12 cellular contexts compared by ENCODE assay signal in genomic region chr6:150898390-150899170, GRCh38. TPM values are rescaled to one million over a fixed set of nuclear protein-coding genes. Genes with fewer than 3 reads are reported as not detected.
A peak's percentile ranks its signal among the peaks of the same experiment; 100 is the strongest.
DNase-seq lines count a peak whose midpoint lies in the region; ATAC-seq and TF ChIP-seq lines count a peak whose summit lies in the region.
"Had no signal": no experiment of that assay in that cellular context is flagged by ENCODE, and none has a peak within 500 bp of the region (broad histone marks: within the 10 kb centered on the region; RNA-seq: fewer than 3 reads in every experiment).

No MANE protein-coding gene starts in this region.

- in situ Hi-C loops in brain microvascular endothelial cell (cut with HindIII; ENCODE audit: low pct_ligation_motif_present, low sequenced_read_pairs) = loop anchor here (25.0 kb wide), 1 partner anchor 464 kb away; no protein-coding TSS in a partner anchor

- H3K27ac ChIP-seq in brain microvascular endothelial cell (peak overlapping the region; percentile 64), rectal smooth muscle tissue (ENCODE audit: low read depth, low read length) (no peak overlapping the region)
- H3K27ac ChIP-seq: WERI-Rb-1 had no signal

- peaks cover 17 to 22% of the 10 kb centered on the region in 2 donors for H3K4me1 Mint-ChIP-seq in immature natural killer cell

- H3K4me1 ChIP-seq in rectal smooth muscle tissue (ENCODE audit: control insufficient read depth, insufficient read depth, low read length) = peaks cover 9% of the 10 kb centered on the region

- peak; percentile 56 for ATAC-seq in GM19351 (IDR thresholded peaks at IDR 0.05; ENCODE audit: unreplicated experiment)
- peak; percentile 44 for ATAC-seq in HG03095 (IDR thresholded peaks at IDR 0.05; ENCODE audit: unreplicated experiment)
- ATAC-seq: naive thymus-derived CD8-positive, alpha-beta T cell; Right ventricle myocardium inferior had no signal

- H3K27ac Mint-ChIP-seq in immature natural killer cell = peak overlapping the region in 1 of 6 donors; percentile 31
- H3K27ac Mint-ChIP-seq: naive thymus-derived CD8-positive, alpha-beta T cell had no signal

- H3K36me3 ChIP-seq in brain microvascular endothelial cell (replicated peaks) = peaks cover 13% of the 10 kb centered on the region
- H3K36me3 ChIP-seq in rectal smooth muscle tissue (ENCODE audit: control insufficient read depth, insufficient read depth, low read length) = no peaks in the 10 kb centered on the region
- H3K36me3 ChIP-seq: WERI-Rb-1 had no signal

- peaks cover 0 to 6% (median 0%) of the 10 kb centered on the region in 3 donors for H3K27me3 Mint-ChIP-seq in immature natural killer cell (ENCODE audit: low read depth in 3 of 3)
- H3K27me3 Mint-ChIP-seq: naive thymus-derived CD8-positive, alpha-beta T cell had no signal

- H3K4me3 ChIP-seq in brain microvascular endothelial cell (ENCODE audit: low read depth, low read length) (no peak overlapping the region), rectal smooth muscle tissue (ENCODE audit: low read length) (peak overlapping the region; percentile 10)

- peaks cover 0 to 3% (median 0%) of the 10 kb centered on the region in 3 donors for H3K36me3 Mint-ChIP-seq in immature natural killer cell

- DNase-seq in brain microvascular endothelial cell (peak; percentile 42), occipital lobe (lab: John Stamatoyannopoulos, UW) (no peak), immature natural killer cell (no peak), cerebellar nuclear complex (lab: John Stamatoyannopoulos, UW) (no peak)
- DNase-seq: DMS79 treated with DMSO at 0.1 percent for 48 hours; naive thymus-derived CD8-positive, alpha-beta T cell; stimulated activated CD4-positive, alpha-beta T cell treated with anti-CD3 and anti-CD28 coated beads, Interleukin-15, amount 100 ng/mL, for 24 hours; WERI-Rb-1 had no signal

- H3K4me3 Mint-ChIP-seq in immature natural killer cell = no peak overlapping the region
- H3K4me3 Mint-ChIP-seq: naive thymus-derived CD8-positive, alpha-beta T cell had no signal

- TF ChIP-seq CTCF in brain microvascular endothelial cell (IDR thresholded peaks at IDR 0.05; ENCODE audit: low read depth, low read length, missing control alignments) = no peak

- H3K9ac ChIP-seq in rectal smooth muscle tissue (ENCODE audit: low read length) = no peak overlapping the region

- H3K9me3 Mint-ChIP-seq in immature natural killer cell = no peaks in the 10 kb centered on the region
- H3K9me3 Mint-ChIP-seq: naive thymus-derived CD8-positive, alpha-beta T cell had no signal

- no peaks in the 10 kb centered on the region for H3K27me3 ChIP-seq in brain microvascular endothelial cell (replicated peaks)
- no peaks in the 10 kb centered on the region for H3K27me3 ChIP-seq in rectal smooth muscle tissue (ENCODE audit: control insufficient read depth, insufficient read depth, low read length)

RNA-seq across cellular contexts. Expression of gene MTHFD1L, which starts 33.1 kb away (rescaled TPM):
- 18.4 TPM for total RNA-seq in occipital lobe
- polyA plus RNA-seq in immature natural killer cell = 1 to 10 TPM in 2 of 3 donors, under 1 TPM in 1; 0.79 to 1.8 (median 1.6) TPM
